In genomic region chr5:143501176-143501840, GRCh38 we compare ENCODE assay signal across 20 cellular contexts.
A peak's percentile ranks its signal among the peaks of the same experiment; 100 is the strongest.
DNase-seq lines count a peak whose midpoint lies in the region; ATAC-seq and TF ChIP-seq lines count a peak whose summit lies in the region.
"Had no signal": no experiment of that assay in that cellular context is flagged by ENCODE, and none has a peak within 500 bp of the region (broad histone marks: within the 10 kb centered on the region; RNA-seq: fewer than 3 reads in every experiment).

No MANE protein-coding gene starts in this region.

- H2BK15ac ChIP-seq in mesenchymal stem cell (ENCODE audit: low read depth, poor library complexity, severe bottlenecking), result peak overlapping the region; percentile 40

- H3K18ac ChIP-seq in mesenchymal stem cell (ENCODE audit: low read depth in 1 of 2, low read length in 2 of 2), result no peak overlapping the region

- H3K4me2 ChIP-seq in mesenchymal stem cell (ENCODE audit: low read length, poor library complexity, severe bottlenecking), result no peak overlapping the region

- H2BK12ac ChIP-seq in mesenchymal stem cell (ENCODE audit: low read length in 2 of 2), result no peak overlapping the region

- no peak overlapping the region for H2BK5ac ChIP-seq in mesenchymal stem cell (ENCODE audit: low read depth, low read length, poor library complexity, severe bottlenecking)

- H3K4ac ChIP-seq in mesenchymal stem cell (ENCODE audit: low read depth in 1 of 2, low read length in 2 of 2), result no peak overlapping the region

- no peak overlapping the region for H2AFZ ChIP-seq in mesenchymal stem cell (ENCODE audit: low read depth, low read length)
- H2AFZ ChIP-seq: parathyroid adenoma had no signal

- H4K91ac ChIP-seq in mesenchymal stem cell (ENCODE audit: low read length), result no peak overlapping the region

- WGBS in mesenchymal stem cell, result 77% methylated on average over 2 of the region's 5 CpGs

- peak overlapping the region; percentile 40 for H3K9ac ChIP-seq in adipocyte (ENCODE audit: low read length)
- peak overlapping the region; percentile 59 for H3K9ac ChIP-seq in mesenchymal stem cell (ENCODE audit: low read length)
- H3K9ac ChIP-seq: parathyroid adenoma had no signal

- H3K4me1 ChIP-seq in adipocyte (ENCODE audit: control insufficient read depth, insufficient read depth, low read length) (peaks cover 20% of the 10 kb centered on the region), mesenchymal stem cell (ENCODE audit: control insufficient read depth, insufficient read depth, low read depth, low read length) (no peaks in the 10 kb centered on the region)
- H3K4me1 ChIP-seq: colonic mucosa, parathyroid adenoma had no signal

- H3K14ac ChIP-seq in mesenchymal stem cell (ENCODE audit: low read length in 2 of 2), result no peak overlapping the region

- H3K79me1 ChIP-seq in mesenchymal stem cell (replicated peaks; ENCODE audit: low read length, poor library complexity, severe bottlenecking), result no peaks in the 10 kb centered on the region

- no peak overlapping the region for H4K8ac ChIP-seq in mesenchymal stem cell (ENCODE audit: low read length)

- H3K4me3 ChIP-seq in AG09309 (ENCODE audit: control insufficient read depth, low read depth, low read length) (no peak overlapping the region), adipocyte (ENCODE audit: low read length) (no peak overlapping the region), mesenchymal stem cell (ENCODE audit: insufficient read depth in 1 of 2, low read depth in 1 of 2, low read length in 2 of 2) (peak overlapping the region in 1 of 2 experiments; percentile 38)
- H3K4me3 ChIP-seq: ascending aorta, colonic mucosa, lower lobe of right lung, vagina had no signal

- H3K27me3 ChIP-seq in adipocyte (replicated peaks; ENCODE audit: control insufficient read depth, insufficient read depth, low read length), result no peaks in the 10 kb centered on the region
- H3K27me3 ChIP-seq in mesenchymal stem cell (ENCODE audit: control insufficient read depth in 1 of 2, insufficient read depth in 1 of 2, low read length in 2 of 2), result no peaks in the 10 kb centered on the region
- H3K27me3 ChIP-seq: ascending aorta, colonic mucosa, vagina had no signal

- TF ChIP-seq CTCF in AG09309 (IDR thresholded peaks at IDR 0.05; ENCODE audit: control insufficient read depth, insufficient read depth, low read depth, low read length, missing control alignments), result no peak

- peak; percentile 27 for DNase-seq in AG09309 (ENCODE audit: low read depth)
- peak; percentile 58 for DNase-seq in GM04503 (ENCODE audit: low read depth)
- DNase-seq in adipocyte (ENCODE audit: low read depth), result peak; percentile 68
- no peak for DNase-seq in mesenchymal stem cell
- DNase-seq in SKM-1 (lab: John Stamatoyannopoulos, UW; ENCODE audit: unreplicated experiment), result no peak
- DNase-seq: activated CD4-positive, alpha-beta T cell treated with anti-CD3 and anti-CD28 coated beads, Interleukin-2, amount 10 ng/mL, durations not matched to agents 7 days and 5 days; activated naive CD4-positive, alpha-beta T cell treated with Interleukin-2 at 50 U/mL for 16 hours; colonic mucosa; COR-L47; KG1; lower lobe of right lung; NCI-H774; PC-3; stimulated activated CD4-positive, alpha-beta T cell treated with anti-CD3 and anti-CD28 coated beads, Interleukin-2, amount 100 ng/mL, for 48 hours had no signal

- H3K9me3 ChIP-seq in adipocyte (ENCODE audit: control insufficient read depth, low read length) (no peaks in the 10 kb centered on the region), mesenchymal stem cell (ENCODE audit: control insufficient read depth, low read length) (no peaks in the 10 kb centered on the region)
- H3K9me3 ChIP-seq: ascending aorta, colonic mucosa, lower lobe of right lung, vagina had no signal

- H2BK120ac ChIP-seq in mesenchymal stem cell (ENCODE audit: low read depth, low read length), result no peak overlapping the region

- no peak overlapping the region for H3K27ac ChIP-seq in mesenchymal stem cell (ENCODE audit: low read length, poor library complexity, severe bottlenecking)
- H3K27ac ChIP-seq: ascending aorta, colonic mucosa, lower lobe of right lung, parathyroid adenoma, vagina had no signal

- no peak overlapping the region for H3K23ac ChIP-seq in mesenchymal stem cell (ENCODE audit: low read length in 2 of 2)

- H2AK5ac ChIP-seq in mesenchymal stem cell (ENCODE audit: low read length, severe bottlenecking), result no peak overlapping the region

- H3K36me3 ChIP-seq in adipocyte (ENCODE audit: control insufficient read depth, insufficient read depth, low read length, severe bottlenecking) (no peaks in the 10 kb centered on the region), mesenchymal stem cell (ENCODE audit: control insufficient read depth in 1 of 2, insufficient read depth in 2 of 2, low read depth in 1 of 2, low read length in 2 of 2) (no peaks in the 10 kb centered on the region)
- H3K36me3 ChIP-seq: ascending aorta, colonic mucosa, lower lobe of right lung, vagina had no signal

- ATAC-seq in HG03135 (IDR thresholded peaks at IDR 0.05; ENCODE audit: unreplicated experiment) (no peak), HG02981 (IDR thresholded peaks at IDR 0.05; ENCODE audit: unreplicated experiment) (no peak), GM19463 (IDR thresholded peaks at IDR 0.05; ENCODE audit: unreplicated experiment) (no peak)
- ATAC-seq: lower lobe of right lung, PC-3 had no signal

Comparison
In these comparisons a context has a peak if more than half of its experiments do, and no peak if none do; other contexts are left out.
1. DNase-seq: peak in AG09309 (single experiment), GM04503 (single experiment) and adipocyte (single experiment); none in mesenchymal stem cell (single experiment) and SKM-1 (single experiment).